In genomic region chr6:157823001-157823522, GRCh38 we compare ENCODE assay signal across 8 cellular contexts.
DNase-seq lines count a peak whose midpoint lies in the region; ATAC-seq and TF ChIP-seq lines count a peak whose summit lies in the region.

SNX9 (plus strand) TSS chr6:157823246; CDS start chr6:157823435, 189 bp downstream.

- TF ChIP-seq CTCF in coronary artery (IDR thresholded peaks at IDR 0.05): no peak

- peak; percentile 43 to 64 for DNase-seq in NCI-H2081 (lab: John Stamatoyannopoulos, UW)
- DNase-seq in NCI-H2081 treated with DMSO at 0.1 percent for 48 hours (lab: John Stamatoyannopoulos, UW): no peak
- peak; percentile 46 for DNase-seq in NCI-H2196 (lab: John Stamatoyannopoulos, UW; ENCODE audit: unreplicated experiment)
- DNase-seq in activated CD4-positive, alpha-beta T cell treated with anti-CD3 and anti-CD28 coated beads for 48 hours: peak; percentile 81
- peak; percentile 82 for DNase-seq in coronary artery (ENCODE audit: low spot score)
- peak; percentile 92 for DNase-seq in left kidney (ENCODE audit: low read depth, low spot score)
- peak; percentile 67 for DNase-seq in stimulated activated CD4-positive, alpha-beta T cell treated with anti-CD3 and anti-CD28 coated beads, Interleukin-1b, Interleukin-23, amount 100 ng/mL, for 48 hours

- ATAC-seq in HG02840 (IDR thresholded peaks at IDR 0.05; ENCODE audit: low FRiP score, unreplicated experiment): peak; percentile 57

- peak within 1 kb of the TSS; percentile 97 to 99 for H3K27ac ChIP-seq in coronary artery

- peak within 1 kb of the TSS; percentile 95 for H3K4me3 ChIP-seq in coronary artery
